8 cellular contexts compared by ENCODE assay signal in genomic region chr11:122505304-122506006, GRCh38.
DNase-seq lines count a peak whose midpoint lies in the region; ATAC-seq, FAIRE-seq and TF ChIP-seq lines count a peak whose summit lies in the region.

No MANE protein-coding gene starts in this region.

- H3K36me3 ChIP-seq in DND-41 (ENCODE audit: insufficient read depth, low read length) (no peaks in the 10 kb centered on the region), H7 (replicated peaks; ENCODE audit: control insufficient read depth, insufficient read depth, low read length) (no peaks in the 10 kb centered on the region), K562 (ENCODE audit: control insufficient read depth, insufficient read depth, low read length) (no peaks in the 10 kb centered on the region)

- H3K4me1 ChIP-seq in DND-41 (ENCODE audit: insufficient read depth, low read length) (no peaks in the 10 kb centered on the region), K562 (replicated peaks in 1 of 2; ENCODE audit: control insufficient read depth in 2 of 2, insufficient read depth in 2 of 2, low read length in 2 of 2) (no peaks in the 10 kb centered on the region)

- H3K79me2 ChIP-seq in DND-41 (ENCODE audit: insufficient read depth, low read length) (no peaks in the 10 kb centered on the region), K562 (ENCODE audit: control insufficient read depth, insufficient read depth, low read length) (no peaks in the 10 kb centered on the region)

- intact Hi-C loops in K562 (cut with micrococcal nuclease): loop anchor here (1.0 to 5.0 kb wide), 2 partner anchors 849 to 1993 kb away; partner anchors contain the start of gene GRIK4

- WGBS in K562 (ENCODE audit: insufficient coverage, low coverage, missing lambda C conversion rate): 0% methylated on average over 8 of the region's 8 CpGs

- in situ Hi-C loops in K562 (cut with MboI): loop anchor here (10.0 kb wide), 1 partner anchor 851 kb away; no protein-coding TSS in a partner anchor

- ATAC-seq in DND-41 (ENCODE audit: insufficient read depth, low read depth) (peak; percentile 85), T-helper 17 cell (peak; percentile 57), K562 (peak; percentile 91), HG03025 (IDR thresholded peaks at IDR 0.05; ENCODE audit: low FRiP score, unreplicated experiment) (no peak)

- H3K9ac ChIP-seq in DND-41 (ENCODE audit: low read depth, low read length) (no peak overlapping the region), K562 (ENCODE audit: insufficient read depth in 1 of 2, low read depth in 2 of 2, low read length in 2 of 2) (no peak overlapping the region)

- peaks cover 7% of the 10 kb centered on the region for H3K4me1 Mint-ChIP-seq in T-helper 17 cell

- TF ChIP-seq POLR2A in K562 (conservative IDR thresholded peaks at IDR 0.05): no peak

- peaks cover 5% of the 10 kb centered on the region for H3K36me3 Mint-ChIP-seq in T-helper 17 cell (ENCODE audit: low read depth)

- POLR2A ChIA-PET in K562 (lab: Yijun Ruan, JAX): no interaction called here

- H2AFZ ChIP-seq in DND-41 (ENCODE audit: low read depth, low read length) (no peak overlapping the region), K562 (ENCODE audit: low read depth, low read length) (no peak overlapping the region)

- H3K9me1 ChIP-seq in K562 (ENCODE audit: control insufficient read depth, insufficient read depth, low read length): no peaks in the 10 kb centered on the region

- H3K4me3 ChIP-seq in DND-41 (ENCODE audit: low read depth in 1 of 2, low read length in 2 of 2) (no peak overlapping the region), H7 (ENCODE audit: insufficient read depth, low read depth, low read length) (no peak overlapping the region), K562 (no peak overlapping the region), skeletal muscle cell (ENCODE audit: low read depth, low read length) (no peak overlapping the region)

- TF ChIP-seq RAD21 in K562 (CRISPR knock-in tag; conservative IDR thresholded peaks at IDR 0.05 in 1 of 2, IDR thresholded peaks at IDR 0.05 in 1 of 2): peak; percentile 48 to 58

- H3K4me2 ChIP-seq in DND-41 (ENCODE audit: insufficient read depth, low read length) (no peak overlapping the region), K562 (ENCODE audit: insufficient read depth, low read length) (no peak overlapping the region)

- no peak overlapping the region for H3K27ac Mint-ChIP-seq in T-helper 17 cell

- H3K27ac ChIP-seq in DND-41 (ENCODE audit: low read length): no peak overlapping the region
- no peak overlapping the region for H3K27ac ChIP-seq in K562 (ENCODE audit: extremely low read depth, low read depth, low read length)

- H4K20me1 ChIP-seq in DND-41 (ENCODE audit: insufficient read depth, low read length) (no peaks in the 10 kb centered on the region), K562 (replicated peaks; ENCODE audit: control insufficient read depth, insufficient read depth, low read length) (no peaks in the 10 kb centered on the region)

- peaks cover 57% of the 10 kb centered on the region for H3K27me3 Mint-ChIP-seq in T-helper 17 cell

- TF ChIP-seq CTCF in DND-41 (IDR thresholded peaks at IDR 0.05; ENCODE audit: borderline replicate concordance, extremely low read depth, low read length, poor library complexity, severe bottlenecking) (peak; percentile 90), K562 (IDR thresholded peaks at IDR 0.05 in 2 of 3, conservative IDR thresholded peaks at IDR 0.05 in 1 of 3; ENCODE audit: insufficient read depth in 2 of 3, low read depth in 1 of 3, low read length in 3 of 3) (peak; percentile 53 to 73 (median 62))

- CTCF ChIA-PET in K562 (lab: Yijun Ruan, JAX; ENCODE audit: low intra/inter-chr PET ratio): no interaction called here

- FAIRE-seq in K562 (lab: Jason Lieb, UNC): peak; percentile 68

- H3K9me3 ChIP-seq in DND-41 (ENCODE audit: insufficient read depth, low read length, severe bottlenecking) (no peaks in the 10 kb centered on the region), T-helper 17 cell (ENCODE audit: control insufficient read depth, low read length, poor library complexity, severe bottlenecking) (no peaks in the 10 kb centered on the region), K562 (replicated peaks; ENCODE audit: control insufficient read depth, insufficient read depth, low read depth, low read length) (no peaks in the 10 kb centered on the region)

- no peak overlapping the region for H3K4me3 Mint-ChIP-seq in T-helper 17 cell

- DNase-seq in DND-41 (peak; percentile 56), H7 (peak; percentile 78), NCI-H1105 (lab: John Stamatoyannopoulos, UW) (peak; percentile 82), T-helper 17 cell (peak in 1 of 3 donors; percentile 18), K562 (ENCODE audit: extremely low read depth in 1 of 4, low spot score in 3 of 4) (peak; percentile 43 to 57 (median 47)), iPS DF 19.7 (ENCODE audit: low read depth, low spot score) (peak; percentile 45), skeletal muscle cell (ENCODE audit: low read depth) (peak; percentile 86)

- TF ChIP-seq EP300 in K562 (IDR thresholded peaks at IDR 0.05; ENCODE audit: low read length): no peak

- H3K27me3 ChIP-seq in DND-41 (ENCODE audit: insufficient read depth, low read length, poor library complexity): peaks cover 25% of the 10 kb centered on the region
- no peaks in the 10 kb centered on the region for H3K27me3 ChIP-seq in H7 (ENCODE audit: control insufficient read depth, insufficient read depth, low read length)
- no peaks in the 10 kb centered on the region for H3K27me3 ChIP-seq in K562 (ENCODE audit: control insufficient read depth in 2 of 2, insufficient read depth in 2 of 2, low read length in 2 of 2)

- no TSS peak for BruUV-seq in K562 (replicated peaks; lab: Mats Ljungman, UMichigan)

TF ChIP-seq in K562, 482 proteins besides CTCF, POLR2A, EP300 and RAD21:
- TF ChIP-seq COPS2 (conservative IDR thresholded peaks at IDR 0.05) (no peak), SMC3 (conservative IDR thresholded peaks at IDR 0.05; ENCODE audit: insufficient read depth, low read depth, low read length) (peak; percentile 46; the same call in 1 of the 2 replicates)
